Comparison of ENCODE assay signal across 1 cellular context in the genomic region with DNA sequence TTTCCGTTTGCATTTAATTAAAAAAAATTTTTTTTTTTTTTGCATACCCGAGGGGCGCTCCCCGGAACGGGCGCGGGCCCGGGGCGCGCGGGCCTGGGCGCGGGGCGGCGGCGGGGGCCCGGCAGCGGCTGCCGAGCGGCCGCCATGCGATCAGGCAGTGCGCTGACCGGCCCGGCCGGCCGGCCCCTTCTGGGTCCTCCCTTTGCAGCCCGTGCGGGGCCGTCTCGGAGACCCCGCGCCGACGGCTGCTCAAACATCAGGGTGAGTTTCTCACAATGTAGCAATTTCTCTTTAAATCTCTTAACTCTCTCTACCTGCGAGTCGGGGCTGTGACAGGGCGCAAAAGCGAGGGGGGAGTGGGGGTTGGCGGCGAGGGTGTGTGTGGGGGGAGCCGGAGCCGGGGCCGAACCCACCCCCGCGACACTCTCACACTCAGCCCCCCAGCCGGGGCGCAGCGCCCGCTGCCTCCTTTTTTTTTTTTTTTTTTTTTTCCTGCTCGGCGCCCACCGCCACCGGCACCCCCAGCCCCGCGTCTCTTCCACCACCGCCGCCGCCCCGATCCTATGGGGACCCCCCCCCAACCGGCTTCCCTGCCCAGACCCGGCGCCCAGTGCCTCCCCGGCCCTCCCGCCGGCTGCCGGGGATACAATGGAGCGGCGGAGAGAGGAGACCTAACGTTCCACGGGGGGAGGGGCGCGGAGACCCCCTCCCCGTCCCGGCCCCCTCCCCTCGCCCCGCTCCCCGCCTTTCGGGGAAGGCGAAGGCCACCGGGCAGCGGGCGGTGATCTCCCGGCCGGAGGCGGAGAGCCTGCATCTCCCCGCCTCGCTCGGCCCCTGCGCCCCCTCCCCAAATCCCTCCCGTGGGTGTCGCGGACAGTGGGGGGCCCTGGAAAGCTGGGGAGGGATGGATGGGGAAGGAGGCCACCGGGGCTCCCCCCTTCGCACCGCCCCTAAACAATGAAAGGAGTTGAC.
TF ChIP-seq lines count a peak whose summit lies in the region.

Gene BICRA (plus strand): TSS at position 227 of the 972 bp plus-strand sequence. CDS start 64,441 bp downstream, outside the sequence.

TF ChIP-seq in K562, 482 proteins besides CTCF, POLR2A, EP300 and RAD21 (continued from another document):
- TF ChIP-seq SUPT5H (IDR thresholded peaks at IDR 0.05) (0 out of 2 replicates have a peak, but pooled peaks have one; percentile 21), POLR2AphosphoS5 (IDR thresholded peaks at IDR 0.05; ENCODE audit: control insufficient read depth, insufficient read depth, low read depth, low read length) (0 out of 2 replicates have a peak, but pooled peaks have one; percentile 24), CBFB (CRISPR knock-in tag; IDR thresholded peaks at IDR 0.05) (no peak), BCL6 (CRISPR knock-in tag; IDR thresholded peaks at IDR 0.05) (no peak), SNIP1 (IDR thresholded peaks at IDR 0.05; ENCODE audit: low read depth) (no peak), CUX1 (CRISPR knock-in tag; IDR thresholded peaks at IDR 0.05) (no peak), ZKSCAN3 (CRISPR knock-in tag; IDR thresholded peaks at IDR 0.05) (no peak), SMAD3 (CRISPR knock-in tag; conservative IDR thresholded peaks at IDR 0.05) (no peak), CLOCK (CRISPR knock-in tag; IDR thresholded peaks at IDR 0.05; ENCODE audit: borderline replicate concordance) (no peak), HMG20B (CRISPR knock-in tag; IDR thresholded peaks at IDR 0.05) (no peak), ZNF232 (CRISPR knock-in tag; IDR thresholded peaks at IDR 0.05) (no peak), BHLHE40 (IDR thresholded peaks at IDR 0.05; ENCODE audit: low read length) (0 out of 2 replicates have a peak, but pooled peaks have one; percentile 6), CHAMP1 (IDR thresholded peaks at IDR 0.05) (no peak), ZNF696 (CRISPR knock-in tag; conservative IDR thresholded peaks at IDR 0.05) (no peak), DMBX1 (CRISPR knock-in tag; IDR thresholded peaks at IDR 0.05; ENCODE audit: borderline replicate concordance) (no peak), KAT7 (CRISPR knock-in tag; IDR thresholded peaks at IDR 0.05; ENCODE audit: borderline replicate concordance) (no peak), EGR1 (conservative IDR thresholded peaks at IDR 0.05) (peak; percentile 56), RBFOX2 (IDR thresholded peaks at IDR 0.05; ENCODE audit: low read depth, low read length) (peak; percentile 50), FOSL1 (tag; conservative IDR thresholded peaks at IDR 0.05) (peak; percentile 22; the same call in 1 of the 2 replicates), YY1 (IDR thresholded peaks at IDR 0.05; ENCODE audit: borderline replicate concordance in 1 of 3, control insufficient read depth in 1 of 3, extremely low read depth in 1 of 3, insufficient read depth in 3 of 3, insufficient read length in 1 of 3, insufficient replicate concordance in 2 of 3, low read depth in 1 of 3, low read length in 2 of 3) (peak in 2 of 3 experiments; percentile 49 to 52), HNRNPH1 (optimal IDR thresholded peaks at IDR 0.05; ENCODE audit: low read depth, low read length) (no peak), TAF1 (IDR thresholded peaks at IDR 0.05; ENCODE audit: control insufficient read depth, extremely low read depth, insufficient read depth, low read length, severe bottlenecking) (peak; percentile 56), ZNF740 (CRISPR knock-in tag; IDR thresholded peaks at IDR 0.05) (no peak; the same call in 1 of the 2 replicates), ZNF740 (tag; IDR thresholded peaks at IDR 0.05) (peak in 1 of 2 experiments; percentile 63; a peak in 1 of 4 replicates), ZNF551 (CRISPR knock-in tag; IDR thresholded peaks at IDR 0.05) (no peak), ZZZ3 (IDR thresholded peaks at IDR 0.05) (no peak), ELF1 (tag; IDR thresholded peaks at IDR 0.05) (peak; percentile 58; the same call in 1 of the 2 replicates), CCNT2 (IDR thresholded peaks at IDR 0.05; ENCODE audit: borderline replicate concordance, extremely low read depth, insufficient read length, low read depth, low read length) (peak; percentile 71), VEZF1 (CRISPR knock-in tag; IDR thresholded peaks at IDR 0.05) (peak; percentile 84), HDAC1 (IDR thresholded peaks at IDR 0.05) (peak in 1 of 2 experiments; percentile 50; a peak in 1 of 4 replicates), JUNB (CRISPR knock-in tag; conservative IDR thresholded peaks at IDR 0.05) (no peak), RBM34 (IDR thresholded peaks at IDR 0.05; ENCODE audit: borderline replicate concordance, insufficient read depth, low read length) (no peak), RB1 (IDR thresholded peaks at IDR 0.05; ENCODE audit: low read depth) (peak; percentile 28), ZBTB7A (IDR thresholded peaks at IDR 0.05; ENCODE audit: borderline replicate concordance, control insufficient read depth, low read depth, low read length) (peak; percentile 75), TCF3 (CRISPR knock-in tag; IDR thresholded peaks at IDR 0.05) (no peak), HMGN3 (IDR thresholded peaks at IDR 0.05; ENCODE audit: borderline replicate concordance, extremely low read depth, insufficient read length, low read depth, low read length) (peak; percentile 21), ZFP30 (CRISPR knock-in tag; IDR thresholded peaks at IDR 0.05; ENCODE audit: borderline replicate concordance) (no peak)
- TF ChIP-seq, protein P1, sequence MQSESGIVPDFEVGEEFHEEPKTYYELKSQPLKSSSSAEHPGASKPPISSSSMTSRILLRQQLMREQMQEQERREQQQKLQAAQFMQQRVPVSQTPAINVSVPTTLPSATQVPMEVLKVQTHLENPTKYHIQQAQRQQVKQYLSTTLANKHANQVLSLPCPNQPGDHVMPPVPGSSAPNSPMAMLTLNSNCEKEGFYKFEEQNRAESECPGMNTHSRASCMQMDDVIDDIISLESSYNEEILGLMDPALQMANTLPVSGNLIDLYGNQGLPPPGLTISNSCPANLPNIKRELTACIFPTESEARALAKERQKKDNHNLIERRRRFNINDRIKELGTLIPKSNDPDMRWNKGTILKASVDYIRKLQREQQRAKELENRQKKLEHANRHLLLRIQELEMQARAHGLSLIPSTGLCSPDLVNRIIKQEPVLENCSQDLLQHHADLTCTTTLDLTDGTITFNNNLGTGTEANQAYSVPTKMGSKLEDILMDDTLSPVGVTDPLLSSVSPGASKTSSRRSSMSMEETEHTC (IDR thresholded peaks at IDR 0.05), result no peak
- TF ChIP-seq, protein P2, sequence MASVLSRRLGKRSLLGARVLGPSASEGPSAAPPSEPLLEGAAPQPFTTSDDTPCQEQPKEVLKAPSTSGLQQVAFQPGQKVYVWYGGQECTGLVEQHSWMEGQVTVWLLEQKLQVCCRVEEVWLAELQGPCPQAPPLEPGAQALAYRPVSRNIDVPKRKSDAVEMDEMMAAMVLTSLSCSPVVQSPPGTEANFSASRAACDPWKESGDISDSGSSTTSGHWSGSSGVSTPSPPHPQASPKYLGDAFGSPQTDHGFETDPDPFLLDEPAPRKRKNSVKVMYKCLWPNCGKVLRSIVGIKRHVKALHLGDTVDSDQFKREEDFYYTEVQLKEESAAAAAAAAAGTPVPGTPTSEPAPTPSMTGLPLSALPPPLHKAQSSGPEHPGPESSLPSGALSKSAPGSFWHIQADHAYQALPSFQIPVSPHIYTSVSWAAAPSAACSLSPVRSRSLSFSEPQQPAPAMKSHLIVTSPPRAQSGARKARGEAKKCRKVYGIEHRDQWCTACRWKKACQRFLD (CRISPR knock-in tag; IDR thresholded peaks at IDR 0.05), result 0 out of 2 replicates have a peak, but pooled peaks have one; percentile 34
- TF ChIP-seq, protein P3, sequence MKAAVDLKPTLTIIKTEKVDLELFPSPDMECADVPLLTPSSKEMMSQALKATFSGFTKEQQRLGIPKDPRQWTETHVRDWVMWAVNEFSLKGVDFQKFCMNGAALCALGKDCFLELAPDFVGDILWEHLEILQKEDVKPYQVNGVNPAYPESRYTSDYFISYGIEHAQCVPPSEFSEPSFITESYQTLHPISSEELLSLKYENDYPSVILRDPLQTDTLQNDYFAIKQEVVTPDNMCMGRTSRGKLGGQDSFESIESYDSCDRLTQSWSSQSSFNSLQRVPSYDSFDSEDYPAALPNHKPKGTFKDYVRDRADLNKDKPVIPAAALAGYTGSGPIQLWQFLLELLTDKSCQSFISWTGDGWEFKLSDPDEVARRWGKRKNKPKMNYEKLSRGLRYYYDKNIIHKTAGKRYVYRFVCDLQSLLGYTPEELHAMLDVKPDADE (conservative IDR thresholded peaks at IDR 0.05; ENCODE audit: control insufficient read depth, low read depth, low read length), result 0 out of 2 replicates have a peak, but pooled peaks have one; percentile 56
